ENCODE assay signal across 12 cellular contexts in the genomic region with DNA sequence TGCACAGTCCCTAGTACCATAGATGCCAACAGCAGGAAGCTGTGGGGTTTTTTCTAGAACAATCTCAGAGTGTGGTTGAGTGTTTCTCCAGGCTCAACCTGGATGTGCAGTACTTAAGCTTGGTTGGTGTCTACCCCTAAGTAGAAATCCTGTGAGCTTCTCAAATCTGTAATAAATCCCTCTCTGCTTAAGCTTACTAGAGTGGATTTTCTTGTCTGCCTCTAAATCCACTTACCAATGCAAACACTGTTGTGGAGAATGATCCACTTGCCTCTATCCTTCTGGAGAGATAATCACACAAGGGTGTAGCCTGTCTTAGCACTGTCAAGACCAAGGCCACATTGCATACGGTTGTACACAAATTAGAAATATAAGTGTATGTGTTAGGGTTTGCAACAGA.
"Had no signal": no experiment of that assay in that cellular context is flagged by ENCODE, and none has a peak within 500 bp of the region (broad histone marks: within the 10 kb centered on the region; RNA-seq: fewer than 3 reads in every experiment).

No MANE protein-coding gene starts in this region.

- ATAC-seq: foreskin keratinocyte; natural killer cell treated with Interleukin-12 subunit alpha and Interleukin-12 subunit beta and Interleukin-15 and Interleukin-18, amount 100 ng/mL, for 72 hours had no signal

- DNase-seq: effector CD4-positive, alpha-beta T cell; endodermal cell; erythroblast; foreskin keratinocyte; immature natural killer cell; nucleus accumbens; ovary; sigmoid colon; stimulated activated CD4-positive, alpha-beta T cell treated with anti-CD3 and anti-CD28 coated beads, Interleukin-2, amount 100 ng/mL, for 24 hours; stimulated activated naive CD4-positive, alpha-beta T cell treated with Interleukin-2 at 50 U/mL for 16 hours; thyroid gland had no signal
